Comparison of ENCODE assay signal across 9 cellular contexts in genomic region chr9:21993007-21993406, GRCh38. TPM values are rescaled to one million over a fixed set of nuclear protein-coding genes. Genes with fewer than 3 reads are reported as not detected.
DNase-seq lines count a peak whose midpoint lies in the region; ATAC-seq and TF ChIP-seq lines count a peak whose summit lies in the region.
"Had no signal": no experiment of that assay in that cellular context is flagged by ENCODE, and none has a peak within 500 bp of the region (broad histone marks: within the 10 kb centered on the region; RNA-seq: fewer than 3 reads in every experiment).

No MANE protein-coding gene starts in this region.

- BruUV-seq in Calu3 (replicated peaks; lab: Mats Ljungman, UMichigan), result no TSS peak

- CTCF ChIA-PET in Calu3 (lab: Charles Lee), result no interaction called here

- H3K4me3 ChIP-seq in RWPE2 (ENCODE audit: severe bottlenecking), result peak overlapping the region; percentile 79
- H3K4me3 ChIP-seq in epithelial cell of esophagus (ENCODE audit: low read length), result peak overlapping the region; percentile 74
- peak overlapping the region in 1 of 2 donors; percentile 82 for H3K4me3 ChIP-seq in testis

- TF ChIP-seq CTCF in 22Rv1 (IDR thresholded peaks at IDR 0.05), result no peak
- no peak for TF ChIP-seq CTCF in Calu3 (IDR thresholded peaks at IDR 0.05; ENCODE audit: unreplicated experiment)
- no peak for TF ChIP-seq CTCF in RWPE2 (IDR thresholded peaks at IDR 0.05; ENCODE audit: poor library complexity, severe bottlenecking)
- no peak for TF ChIP-seq CTCF in epithelial cell of esophagus (IDR thresholded peaks at IDR 0.05; ENCODE audit: insufficient read depth, low read depth, low read length, missing control alignments)
- TF ChIP-seq CTCF in testis (IDR thresholded peaks at IDR 0.05), result no peak

- peaks cover 15% of the 10 kb centered on the region for H3K4me1 Mint-ChIP-seq in Calu3 (ENCODE audit: low read depth, unreplicated experiment)

- DNase-seq in Calu3, result no peak
- no peak for DNase-seq in RWPE2 (ENCODE audit: low spot score)
- DNase-seq in epithelial cell of esophagus (ENCODE audit: low read depth), result no peak
- DNase-seq in DMS114 treated with DMSO at 0.1 percent for 48 hours (lab: John Stamatoyannopoulos, UW; ENCODE audit: unreplicated experiment), result no peak
- no peak for DNase-seq in testis

- peak overlapping the region; percentile 94 for H3K4me3 Mint-ChIP-seq in Calu3 (ENCODE audit: low read depth, unreplicated experiment)

- peaks cover 55% of the 10 kb centered on the region for H3K36me3 ChIP-seq in RWPE2 (ENCODE audit: low read depth)
- H3K36me3 ChIP-seq in testis (ENCODE audit: low read depth, missing control alignments), result no peaks in the 10 kb centered on the region
- H3K36me3 ChIP-seq: thoracic aorta had no signal

- ATAC-seq in RWPE2 (ENCODE audit: low read depth), result no peak
- no peak for ATAC-seq in GM18867 (IDR thresholded peaks at IDR 0.05; ENCODE audit: unreplicated experiment)
- ATAC-seq in GM21786 (IDR thresholded peaks at IDR 0.05; ENCODE audit: unreplicated experiment), result no peak

- H3K4me1 ChIP-seq in RWPE2 (ENCODE audit: insufficient read depth, poor library complexity, severe bottlenecking), result peaks cover 36% of the 10 kb centered on the region
- peaks cover 8% of the 10 kb centered on the region for H3K4me1 ChIP-seq in testis

- intact Hi-C loops in Calu3 (cut with micrococcal nuclease; ENCODE audit: unreplicated experiment) (loop anchor here (5.0 kb wide), 2 partner anchors 321 to 431 kb away; no protein-coding TSS in a partner anchor), testis (cut with DNase I; ENCODE audit: low total_unique reads) (no loop called here)

- no peaks in the 10 kb centered on the region for H3K9me3 Mint-ChIP-seq in Calu3 (ENCODE audit: low read depth, unreplicated experiment)

- H3K27ac Mint-ChIP-seq in Calu3 (ENCODE audit: unreplicated experiment), result peak overlapping the region; percentile 97

- H3K9me3 ChIP-seq in RWPE2 (ENCODE audit: severe bottlenecking), result no peaks in the 10 kb centered on the region
- H3K9me3 ChIP-seq in testis, result no peaks in the 10 kb centered on the region
- H3K9me3 ChIP-seq: thoracic aorta had no signal

- H3K27me3 Mint-ChIP-seq in Calu3 (ENCODE audit: unreplicated experiment), result no peaks in the 10 kb centered on the region

- no peak for TF ChIP-seq POLR2A in testis (IDR thresholded peaks at IDR 0.05)

- H3K27ac ChIP-seq in 22Rv1, result peak overlapping the region; percentile 92
- peak overlapping the region; percentile 89 for H3K27ac ChIP-seq in RWPE2 (ENCODE audit: poor library complexity, severe bottlenecking)
- H3K27ac ChIP-seq in testis, result no peak overlapping the region
- H3K27ac ChIP-seq: thoracic aorta had no signal

- peaks cover 73% of the 10 kb centered on the region for H3K36me3 Mint-ChIP-seq in Calu3 (ENCODE audit: insufficient read depth, unreplicated experiment)

- WGBS in testis, 2 donors, result 69 to 79% methylated on average over 4 of the region's 4 CpGs

- H3K27me3 ChIP-seq in RWPE2 (ENCODE audit: insufficient read depth, poor library complexity, severe bottlenecking) (no peaks in the 10 kb centered on the region), testis (no peaks in the 10 kb centered on the region)

RNA-seq across cellular contexts. Expression of gene CDKN2A, which starts 1.2 kb away (rescaled TPM):
- total RNA-seq in Calu3 (2022) (257 and 284 TPM in 2 replicates), testis (10 to 100 TPM; 20.4 to 67.5 TPM)
- 12.9 TPM for polyA plus RNA-seq in testis (ENCODE audit: insufficient read depth, low read depth, low replicate concordance)

RNA-seq across cellular contexts. Expression of gene CDKN2B-AS1, which starts 1.6 kb away (rescaled TPM):
- total RNA-seq in Calu3 (2022) (8.9 and 10.5 TPM in 2 replicates), testis (1 to 10 TPM; 3.0 to 3.5 TPM)
- polyA plus RNA-seq in testis (ENCODE audit: insufficient read depth, low read depth, low replicate concordance), result 2.2 TPM
- total RNA-seq: thoracic aorta had no signal

RNA-seq across cellular contexts. Expression of gene CDKN2B, which starts 16.1 kb away (rescaled TPM):
- total RNA-seq in Calu3 (2022), result 30.4 and 35.2 TPM in 2 replicates
- total RNA-seq in testis, result 10 to 100 TPM; 17.3 to 28.7 TPM
- 11.8 TPM for polyA plus RNA-seq in testis (ENCODE audit: insufficient read depth, low read depth, low replicate concordance)

Comparison
In these comparisons a context has a peak if more than half of its experiments do, and no peak if none do; other contexts are left out.
1. H3K27ac ChIP-seq: peak in 22Rv1 (single experiment) and RWPE2 (single experiment); none in testis (0 of 2).